1 cellular context compared by ENCODE assay signal in the genomic region with DNA sequence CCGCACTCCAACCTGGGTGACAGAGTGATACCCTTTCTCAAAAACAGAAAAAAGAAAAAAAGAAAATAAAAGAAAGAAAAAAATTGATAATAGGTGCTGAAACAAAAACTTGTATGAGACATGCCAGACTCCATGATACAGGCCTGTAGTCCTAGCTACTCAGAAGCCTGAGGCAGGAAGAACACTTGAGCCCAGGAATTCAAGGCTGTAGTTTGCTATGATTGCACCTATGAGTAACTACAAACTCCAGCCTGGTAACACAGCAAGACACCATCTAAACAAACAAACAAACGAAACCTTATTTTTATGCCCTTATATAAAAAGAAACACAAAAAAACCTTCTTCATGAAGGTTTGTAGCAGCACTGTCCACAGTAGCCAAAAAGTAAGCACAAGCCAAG.
TF ChIP-seq lines count a peak whose summit lies in the region.

No MANE protein-coding gene starts in this region.

TF ChIP-seq in IMR-90, 13 proteins besides CTCF, POLR2A, EP300 and RAD21 (continued from another document):
- TF ChIP-seq MAZ (IDR thresholded peaks at IDR 0.05; ENCODE audit: borderline replicate concordance, low read depth, low read length), result no peak
- no peak for TF ChIP-seq MXI1 (IDR thresholded peaks at IDR 0.05; ENCODE audit: borderline replicate concordance, low read depth, low read length)
TF ChIP-seq in IMR-90: peak in this region for 0.
